In the genomic region with DNA sequence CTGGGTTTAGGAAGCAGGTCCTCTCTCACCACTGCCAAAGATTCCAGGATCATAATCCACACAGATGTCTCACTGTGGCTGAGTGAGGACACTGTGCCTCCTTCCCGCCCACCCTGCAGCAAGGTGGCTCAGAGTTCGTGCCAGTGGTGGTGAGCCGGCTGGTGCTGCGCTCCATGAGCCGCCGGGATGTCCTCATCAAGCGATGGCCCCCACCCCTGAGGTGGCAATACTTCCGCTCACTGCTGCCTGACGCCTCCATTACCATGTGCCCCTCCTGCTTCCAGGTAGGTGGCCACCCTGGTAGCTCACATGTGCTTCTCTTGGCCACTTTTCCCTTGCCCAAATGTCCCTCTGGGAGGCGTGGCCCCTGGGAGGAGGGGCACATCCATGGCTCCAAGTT, we compare ENCODE assay signal across 39 cellular contexts. TPM values are rescaled to one million over a fixed set of nuclear protein-coding genes. Genes with fewer than 3 reads are reported as not detected.
"Had no signal": no experiment of that assay in that cellular context is flagged by ENCODE, and none has a peak within 500 bp of the region (broad histone marks: within the 10 kb centered on the region; RNA-seq: fewer than 3 reads in every experiment).

No MANE protein-coding gene starts in this region.

- DNase-seq: Kasumi-1, MG63, MM.1S, MV-4-11, NCI-H1048, NCI-H1092, NCI-H1092 treated with DMSO at 0.1 percent for 48 hours, NCI-H1105, NCI-H1105 treated with DMSO at 0.1 percent for 48 hours, NCI-H1417, NCI-H1417 treated with DMSO at 0.1 percent for 48 hours, NCI-H1436, NCI-H1436 treated with DMSO at 0.1 percent for 48 hours, NCI-H146, NCI-H1694, NCI-H1694 treated with DMSO at 0.1 percent for 48 hours, NCI-H187, NCI-H187 treated with DMSO at 0.1 percent for 48 hours, NCI-H1930, NCI-H2029, NCI-H2029 treated with DMSO at 0.1 percent for 48 hours, NCI-H2081, NCI-H2081 treated with DMSO at 0.1 percent for 48 hours, NCI-H2107, NCI-H2171, NCI-H2171 treated with DMSO at 0.1 percent for 48 hours, NCI-H2227 treated with DMSO at 0.1 percent for 48 hours, NCI-H226, NCI-H345, NCI-H446, NCI-H446 treated with DMSO at 0.1 percent for 48 hours, NCI-H510A, NCI-H510A treated with DMSO at 0.1 percent for 48 hours, NCI-H524, NCI-H524 treated with DMSO at 0.1 percent for 48 hours had no signal

- H3K36me3 ChIP-seq: MG63 had no signal

- H3K4me3 ChIP-seq: MG63 had no signal

- H3K27me3 ChIP-seq: MG63 had no signal

- H3K9me3 ChIP-seq: MG63 had no signal

RNA-seq across cellular contexts. Expression of a gene that starts 9.0 kb away (rescaled TPM):
- total RNA-seq: LHCN-M2, MCF 10A, NCI-H460 had no signal

RNA-seq across cellular contexts. Expression of a gene that starts 23.5 kb away (rescaled TPM):
- total RNA-seq: LHCN-M2, M059J, MCF 10A, NCI-H460 had no signal
